ENCODE assay signal across 7 cellular contexts in the genomic region with DNA sequence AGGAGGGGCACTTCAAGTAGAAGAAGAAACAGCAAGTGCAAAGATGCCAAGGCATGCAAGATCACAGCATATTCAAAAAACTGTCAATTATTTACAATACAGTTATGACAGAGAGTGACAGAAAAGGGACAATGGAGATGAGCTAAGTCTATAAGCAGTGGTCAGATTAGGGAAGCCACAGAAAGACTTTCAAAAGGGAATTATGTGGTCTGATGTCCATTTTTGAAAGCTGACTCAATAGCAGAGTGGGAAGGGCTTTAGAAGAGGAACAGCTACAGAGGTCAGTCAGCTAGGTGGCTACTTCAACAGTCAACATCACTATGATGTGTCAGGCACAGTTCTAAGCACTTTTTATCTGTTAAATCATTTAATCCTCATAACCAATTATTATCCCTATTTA. TPM values are rescaled to one million over a fixed set of nuclear protein-coding genes. Genes with fewer than 3 reads are reported as not detected.
DNase-seq lines count a peak whose midpoint lies in the region; ATAC-seq and TF ChIP-seq lines count a peak whose summit lies in the region.

No MANE protein-coding gene starts in this region.

- H3K79me2 ChIP-seq in PC-3 (ENCODE audit: low read length), result no peaks in the 10 kb centered on the region

- H3K36me3 ChIP-seq in PC-3 (ENCODE audit: low read depth, low read length), result no peaks in the 10 kb centered on the region

- H4K20me1 ChIP-seq in PC-3 (ENCODE audit: low read length), result no peaks in the 10 kb centered on the region

- no peak overlapping the region for H3K4me2 ChIP-seq in PC-3 (ENCODE audit: low read length)

- H3K9me3 ChIP-seq in PC-3 (ENCODE audit: low read length), result no peaks in the 10 kb centered on the region

- peaks cover 14% of the 10 kb centered on the region for H3K36me3 Mint-ChIP-seq in memory B cell

- POLR2A ChIA-PET in PC-3 (lab: Charles Lee; ENCODE audit: unreplicated experiment), result interaction anchor here (0.6 kb wide), 1 partner anchor 70 kb away, joined by 3 read pairs; no protein-coding TSS in a partner anchor

- no peaks in the 10 kb centered on the region for H3K27me3 Mint-ChIP-seq in memory B cell

- intact Hi-C loops in PC-3 (cut with micrococcal nuclease), result no loop called here
- intact Hi-C loops in lower leg skin (cut with DNase I; ENCODE audit: low total_unique reads), result no loop called here
- intact Hi-C loops in head of caudate nucleus (cut with DNase I), result loop anchor here (5.0 to 10.0 kb wide), 2 partner anchors 84 to 201 kb away; a partner anchor contains a TSS

- H2AFZ ChIP-seq in PC-3 (ENCODE audit: low read length), result no peak overlapping the region

- H3K27me3 ChIP-seq in PC-3 (ENCODE audit: low read length), result no peaks in the 10 kb centered on the region

- H3F3A ChIP-seq in PC-3 (ENCODE audit: low read length, unreplicated experiment), result no peaks in the 10 kb centered on the region

- no TSS peak for BruUV-seq in PC-3 (replicated peaks; lab: Mats Ljungman, UMichigan)

- peak; percentile 39 for DNase-seq in PC-3
- no peak for DNase-seq in memory B cell (ENCODE audit: low spot score in 2 of 2)
- DNase-seq in lower leg skin (ENCODE audit: low spot score in 2 of 2), result no peak
- no peak for DNase-seq in head of caudate nucleus
- no peak for DNase-seq in stimulated activated CD4-positive, alpha-beta T cell treated with anti-CD3 and anti-CD28 coated beads, Interleukin-2, amount 100 ng/mL, for 24 hours

- H3K27ac Mint-ChIP-seq in memory B cell, result peak overlapping the region; percentile 2

- H3K9ac ChIP-seq in PC-3 (ENCODE audit: low read length), result no peak overlapping the region

- no peaks in the 10 kb centered on the region for H3K9me3 Mint-ChIP-seq in memory B cell

- no peak overlapping the region for H3K27ac ChIP-seq in PC-3 (ENCODE audit: low read length)

- peaks cover 6% of the 10 kb centered on the region; the same call in 1 of the 2 replicates for H3K4me1 ChIP-seq in PC-3 (ENCODE audit: insufficient read depth, low read length)

- ATAC-seq in GM18861 (IDR thresholded peaks at IDR 0.05; ENCODE audit: unreplicated experiment), result peak; percentile 93
- peak; percentile 66 for ATAC-seq in HG02623 (IDR thresholded peaks at IDR 0.05; ENCODE audit: unreplicated experiment)
- peak; percentile 54 for ATAC-seq in PC-3
- no peak for ATAC-seq in memory B cell (ENCODE audit: low read depth)

- no peak overlapping the region for H3K4me3 ChIP-seq in PC-3 (ENCODE audit: low read length)
- H3K4me3 ChIP-seq in lower leg skin (ENCODE audit: low read depth, poor library complexity, severe bottlenecking), result no peak overlapping the region

- CTCF ChIA-PET in PC-3 (lab: Charles Lee), result no interaction called here

- H3K9me2 ChIP-seq in PC-3 (replicated peaks; ENCODE audit: low read length), result no peaks in the 10 kb centered on the region

- TF ChIP-seq CTCF in PC-3 (conservative IDR thresholded peaks at IDR 0.05; ENCODE audit: low read depth, low read length), result no peak
- TF ChIP-seq CTCF in lower leg skin (IDR thresholded peaks at IDR 0.05), result no peak

- H3K4me1 Mint-ChIP-seq in memory B cell, result peaks cover 23% of the 10 kb centered on the region

- no peak overlapping the region for H3K4me3 Mint-ChIP-seq in memory B cell

- no peak for TF ChIP-seq POLR2A in lower leg skin (IDR thresholded peaks at IDR 0.05)

RNA-seq across cellular contexts. Expression of a gene that starts 45.2 kb away (rescaled TPM):
- total RNA-seq in PC-3 (2014; rRNA removed) (0.06 and 0.33 TPM in 2 replicates), lower leg skin (1 to 10 TPM in 3 of 4 donors, under 1 TPM in 1; 0.65 to 3.9 (median 3.5) TPM)
